In the genomic region with DNA sequence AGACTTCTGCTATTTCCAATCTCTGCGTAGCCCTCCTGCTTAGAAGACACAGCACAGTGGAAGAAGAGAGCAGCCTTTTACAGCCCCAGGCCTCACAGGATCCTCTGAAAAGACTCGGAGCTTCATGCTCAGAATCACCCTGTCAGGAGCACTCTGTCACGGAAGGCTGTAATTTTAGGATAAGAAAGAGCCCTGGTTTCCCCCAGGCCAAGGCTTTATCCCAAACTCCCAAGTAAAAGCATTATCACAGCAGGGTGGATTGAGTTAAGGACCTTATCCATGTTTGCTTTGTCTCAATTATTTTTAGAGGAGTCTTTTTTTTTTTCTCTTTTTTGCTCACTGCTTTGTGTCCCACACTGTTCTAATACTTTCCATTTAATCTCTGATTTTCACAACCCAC, we compare ENCODE assay signal across 14 cellular contexts.
"Had no signal": no experiment of that assay in that cellular context is flagged by ENCODE, and none has a peak within 500 bp of the region (broad histone marks: within the 10 kb centered on the region; RNA-seq: fewer than 3 reads in every experiment).

No MANE protein-coding gene starts in this region.

- H3K36me3 ChIP-seq: left lung, pancreas, thoracic aorta had no signal

- ATAC-seq: activated CD8-positive, alpha-beta T cell treated with anti-CD3 and anti-CD28 coated beads for 36 hours; foreskin keratinocyte; left lung; pancreas had no signal

- H3K4me3 ChIP-seq: left lung, pancreas, thoracic aorta had no signal

- H3K27ac ChIP-seq: foreskin keratinocyte, left lung, pancreas, thoracic aorta had no signal

- DNase-seq: activated CD4-positive, alpha-beta T cell treated with anti-CD3 and anti-CD28 coated beads for 4 hours; activated CD8-positive, alpha-beta memory T cell treated with anti-CD3 and anti-CD28 coated beads, Interleukin-2, amount 50 U/mL, for 4 hours; activated CD8-positive, alpha-beta T cell treated with anti-CD3 and anti-CD28 coated beads for 36 hours; activated naive CD4-positive, alpha-beta T cell; aorta; foreskin keratinocyte; head of caudate nucleus; islet precursor cell; left lung; pancreas; stimulated activated CD4-positive, alpha-beta T cell treated with anti-CD3 and anti-CD28 coated beads, Interleukin-2, amount 100 ng/mL, for 48 hours had no signal

- H3K9me3 ChIP-seq: left lung, pancreas, thoracic aorta had no signal

- H3K27me3 Mint-ChIP-seq: activated CD8-positive, alpha-beta T cell treated with anti-CD3 and anti-CD28 coated beads for 36 hours; stimulated activated naive CD8-positive, alpha-beta T cell treated with anti-CD3 and anti-CD28 coated beads, Interleukin-15, Interleukin-2, amounts not matched to agents 100 ng/mL and 50 ng/mL, for 24 hours had no signal

- H3K27me3 ChIP-seq: foreskin keratinocyte, left lung, pancreas had no signal

- H3K27ac Mint-ChIP-seq: activated CD8-positive, alpha-beta T cell treated with anti-CD3 and anti-CD28 coated beads for 36 hours; stimulated activated naive CD8-positive, alpha-beta T cell treated with anti-CD3 and anti-CD28 coated beads, Interleukin-15, Interleukin-2, amounts not matched to agents 100 ng/mL and 50 ng/mL, for 24 hours had no signal

- H3K9me3 Mint-ChIP-seq: activated CD8-positive, alpha-beta T cell treated with anti-CD3 and anti-CD28 coated beads for 36 hours; neural crest cell; stimulated activated naive CD8-positive, alpha-beta T cell treated with anti-CD3 and anti-CD28 coated beads, Interleukin-15, Interleukin-2, amounts not matched to agents 100 ng/mL and 50 ng/mL, for 24 hours had no signal

- H3K4me3 Mint-ChIP-seq: activated CD8-positive, alpha-beta T cell treated with anti-CD3 and anti-CD28 coated beads for 36 hours; neural crest cell; stimulated activated naive CD8-positive, alpha-beta T cell treated with anti-CD3 and anti-CD28 coated beads, Interleukin-15, Interleukin-2, amounts not matched to agents 100 ng/mL and 50 ng/mL, for 24 hours had no signal
